8 cellular contexts compared by ENCODE assay signal in the genomic region with DNA sequence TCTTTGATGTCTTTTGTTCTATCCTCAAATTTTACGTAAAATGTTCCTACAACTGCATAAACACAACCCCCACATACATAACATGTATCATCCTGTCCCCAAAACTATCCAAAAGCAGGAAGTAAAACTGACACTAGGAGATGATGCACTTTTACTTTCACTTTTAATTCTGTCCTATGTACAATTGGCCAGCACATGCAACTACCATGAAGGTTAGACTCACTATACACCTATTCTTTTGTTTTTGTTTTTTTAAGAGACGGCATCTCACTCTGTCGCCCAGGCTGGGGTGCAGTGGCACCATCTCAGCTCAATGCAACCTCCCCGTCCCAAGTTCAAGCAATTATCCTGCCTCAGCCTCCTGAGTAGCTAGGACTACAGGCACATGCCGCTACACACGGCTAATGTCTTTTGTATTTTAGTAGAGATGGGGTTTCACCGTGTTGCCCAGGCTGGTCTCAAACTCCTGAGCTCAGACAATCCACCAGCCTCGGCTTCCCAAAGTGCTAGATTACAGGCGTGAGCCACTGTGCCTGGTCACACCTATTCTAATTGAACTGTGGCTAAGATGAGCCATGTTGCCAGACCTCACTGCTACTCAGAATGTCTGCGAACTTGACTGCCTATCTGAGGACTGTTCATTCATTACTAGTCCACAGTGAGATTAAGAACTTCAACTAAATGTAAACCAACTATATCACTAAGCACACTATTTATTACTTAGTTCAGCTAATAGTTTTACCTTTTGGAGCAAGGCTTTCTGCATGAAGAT. TPM values are rescaled to one million over a fixed set of nuclear protein-coding genes. Genes with fewer than 3 reads are reported as not detected.
DNase-seq lines count a peak whose midpoint lies in the region; ATAC-seq, FAIRE-seq and TF ChIP-seq lines count a peak whose summit lies in the region.

No MANE protein-coding gene starts in this region.

- peaks cover 84% of the 10 kb centered on the region for H3K36me3 ChIP-seq in MG63
- H3K36me3 ChIP-seq in heart left ventricle: peaks cover 0 to 33% (median 4%) of the 10 kb centered on the region in 9 donors

- H3K36me3 Mint-ChIP-seq in activated T-cell treated with anti-CD3 and anti-CD28 coated beads, Interleukin-2, amount 50 U/mL, for 24 hours (ENCODE audit: low read depth): peaks cover 22% of the 10 kb centered on the region
- H3K36me3 Mint-ChIP-seq in stimulated activated naive CD8-positive, alpha-beta T cell treated with anti-CD3 and anti-CD28 coated beads, Interleukin-15, Interleukin-2, amounts not matched to agents 100 ng/mL and 50 ng/mL, for 24 hours (ENCODE audit: low read depth): peaks cover 16% of the 10 kb centered on the region

- no peaks in the 10 kb centered on the region for H3K9me3 Mint-ChIP-seq in activated T-cell treated with anti-CD3 and anti-CD28 coated beads, Interleukin-2, amount 50 U/mL, for 24 hours
- no peaks in the 10 kb centered on the region for H3K9me3 Mint-ChIP-seq in stimulated activated naive CD8-positive, alpha-beta T cell treated with anti-CD3 and anti-CD28 coated beads, Interleukin-15, Interleukin-2, amounts not matched to agents 100 ng/mL and 50 ng/mL, for 24 hours

- intact Hi-C loops in heart left ventricle (cut with DNase I): loop anchor here in 4 of 10 donors (5.0 to 10.0 kb wide), 4 partner anchors 48 to 237 kb away; a partner anchor contains a TSS

- 63 to 76% (median 68%) methylated on average over 10 of the region's 10 CpGs for WGBS in heart left ventricle, 4 donors

- peak overlapping the region; percentile 39 for H3K4me3 ChIP-seq in MG63
- peak overlapping the region in 10 of 12 donors; percentile 26 to 52 (median 38) for H3K4me3 ChIP-seq in heart left ventricle

- H3K4me3 Mint-ChIP-seq in activated T-cell treated with anti-CD3 and anti-CD28 coated beads, Interleukin-2, amount 50 U/mL, for 24 hours: peak overlapping the region; percentile 67
- peak overlapping the region; percentile 80 for H3K4me3 Mint-ChIP-seq in stimulated activated naive CD8-positive, alpha-beta T cell treated with anti-CD3 and anti-CD28 coated beads, Interleukin-15, Interleukin-2, amounts not matched to agents 100 ng/mL and 50 ng/mL, for 24 hours

- TF ChIP-seq POLR2A in GM18505 (IDR thresholded peaks at IDR 0.05; ENCODE audit: borderline replicate concordance, extremely low read depth, insufficient read depth, insufficient read length): no peak
- TF ChIP-seq POLR2A in heart left ventricle (IDR thresholded peaks at IDR 0.05): no peak

- H3K27me3 Mint-ChIP-seq in activated T-cell treated with anti-CD3 and anti-CD28 coated beads, Interleukin-2, amount 50 U/mL, for 24 hours: no peaks in the 10 kb centered on the region
- H3K27me3 Mint-ChIP-seq in stimulated activated naive CD8-positive, alpha-beta T cell treated with anti-CD3 and anti-CD28 coated beads, Interleukin-15, Interleukin-2, amounts not matched to agents 100 ng/mL and 50 ng/mL, for 24 hours: no peaks in the 10 kb centered on the region

- peak overlapping the region; percentile 94 for H3K27ac Mint-ChIP-seq in activated T-cell treated with anti-CD3 and anti-CD28 coated beads, Interleukin-2, amount 50 U/mL, for 24 hours
- H3K27ac Mint-ChIP-seq in stimulated activated naive CD8-positive, alpha-beta T cell treated with anti-CD3 and anti-CD28 coated beads, Interleukin-15, Interleukin-2, amounts not matched to agents 100 ng/mL and 50 ng/mL, for 24 hours: peak overlapping the region; percentile 96

- no peak for TF ChIP-seq CTCF in heart left ventricle (IDR thresholded peaks at IDR 0.05)

- H3K9me3 ChIP-seq in MG63 (no peaks in the 10 kb centered on the region), heart left ventricle (no peaks in the 10 kb centered on the region)

- H3K27me3 ChIP-seq in MG63: no peaks in the 10 kb centered on the region
- no peaks in the 10 kb centered on the region for H3K27me3 ChIP-seq in heart left ventricle

- H3K27ac ChIP-seq in heart left ventricle: peak overlapping the region; percentile 6 to 90 (median 62)

- FAIRE-seq in frontal cortex (lab: Jason Lieb, UNC): no peak

- peaks cover 38% of the 10 kb centered on the region for H3K4me1 Mint-ChIP-seq in activated T-cell treated with anti-CD3 and anti-CD28 coated beads, Interleukin-2, amount 50 U/mL, for 24 hours (ENCODE audit: low read depth)
- H3K4me1 Mint-ChIP-seq in stimulated activated naive CD8-positive, alpha-beta T cell treated with anti-CD3 and anti-CD28 coated beads, Interleukin-15, Interleukin-2, amounts not matched to agents 100 ng/mL and 50 ng/mL, for 24 hours (ENCODE audit: low read depth): peaks cover 36% of the 10 kb centered on the region

- ATAC-seq in GM18505 (IDR thresholded peaks at IDR 0.05; ENCODE audit: unreplicated experiment) (peak; percentile 93), heart left ventricle (peak; percentile 52 to 77 (median 58))

- DNase-seq in HCEC 1CT (peak; percentile 33), MG63 (no peak), heart left ventricle (no peak), HK-2 (ENCODE audit: unreplicated experiment) (no peak), frontal cortex (ENCODE audit: low spot score in 2 of 2) (no peak)
- DNase-seq in activated T-cell treated with anti-CD3 and anti-CD28 coated beads, Interleukin-2, amount 50 U/mL, for 24 hours: peak; percentile 70

- H3K4me1 ChIP-seq in heart left ventricle: peaks cover 0 to 51% (median 15%) of the 10 kb centered on the region in 12 donors

RNA-seq across cellular contexts. Expression of a gene that starts 48.0 kb away (rescaled TPM):
- 56.3 and 102 TPM in 2 replicates for total RNA-seq in MG63 (2014; rRNA removed; shearing (Covaris generic); ENCODE audit: low replicate concordance)
- total RNA-seq in heart left ventricle (10 to 100 TPM in 4 of 9 donors, 1 to 10 TPM in 5; 6.3 to 22.4 (median 9.9) TPM), frontal cortex (16.7 TPM)
- polyA plus RNA-seq in heart left ventricle: 10 to 100 TPM in 1 of 2 donors, 1 to 10 TPM in 1; 3.8 to 19.5 TPM

Comparison
In these comparisons a context has a peak if more than half of its experiments do, and no peak if none do; other contexts are left out.
1. DNase-seq: peak in HCEC 1CT (single experiment) and activated T-cell treated with anti-CD3 and anti-CD28 coated beads, Interleukin-2, amount 50 U/mL, for 24 hours (single experiment); none in MG63 (single experiment), heart left ventricle (0 of 5), HK-2 (single experiment) and frontal cortex (0 of 2).